Comparison of ENCODE assay signal across 1 cellular context in genomic region chr1:20198918-20199317, GRCh38.
TF ChIP-seq lines count a peak whose summit lies in the region.

No MANE protein-coding gene starts in this region.

TF ChIP-seq in K562, 482 proteins besides CTCF, POLR2A, EP300 and RAD21 (continued from another document and continues in another):
- no peak for TF ChIP-seq ZNF407 (IDR thresholded peaks at IDR 0.05; ENCODE audit: low read depth)
- no peak for TF ChIP-seq ZNF133 (CRISPR knock-in tag; IDR thresholded peaks at IDR 0.05)
- peak; percentile 84; the same call in 1 of the 2 replicates for TF ChIP-seq ZNF589 (CRISPR knock-in tag; IDR thresholded peaks at IDR 0.05; ENCODE audit: low read depth)
- no peak for TF ChIP-seq BMI1 (IDR thresholded peaks at IDR 0.05; ENCODE audit: low read length)
- TF ChIP-seq RAD51 (IDR thresholded peaks at IDR 0.05; ENCODE audit: borderline replicate concordance, low read depth) = no peak
- no peak for TF ChIP-seq ZNF699 (CRISPR knock-in tag; IDR thresholded peaks at IDR 0.05; ENCODE audit: insufficient replicate concordance)
- TF ChIP-seq NFIX (CRISPR knock-in tag; IDR thresholded peaks at IDR 0.05; ENCODE audit: low read depth) = no peak
- no peak for TF ChIP-seq KAT7 (CRISPR knock-in tag; IDR thresholded peaks at IDR 0.05; ENCODE audit: borderline replicate concordance)
- peak; percentile 70 for TF ChIP-seq MEF2D (tag; conservative IDR thresholded peaks at IDR 0.05; ENCODE audit: low read depth)
- no peak for TF ChIP-seq DLX4 (CRISPR knock-in tag; IDR thresholded peaks at IDR 0.05)
- peak in 1 of 2 experiments; percentile 38 for TF ChIP-seq AFF1 (IDR thresholded peaks at IDR 0.05; ENCODE audit: low read depth in 1 of 2, partially characterized antibody in 2 of 2)
- no peak for TF ChIP-seq OTX1 (CRISPR knock-in tag; IDR thresholded peaks at IDR 0.05)
- TF ChIP-seq PTTG1 (tag; IDR thresholded peaks at IDR 0.05; ENCODE audit: low read depth) = no peak
- TF ChIP-seq THRB (CRISPR knock-in tag; conservative IDR thresholded peaks at IDR 0.05) = no peak
- no peak for TF ChIP-seq ZNF561 (CRISPR knock-in tag; conservative IDR thresholded peaks at IDR 0.05)
- TF ChIP-seq HCFC1 (IDR thresholded peaks at IDR 0.05; ENCODE audit: low read depth, low read length) = no peak
- no peak for TF ChIP-seq BRD9 (IDR thresholded peaks at IDR 0.05; ENCODE audit: low read depth, partially characterized antibody)
- TF ChIP-seq TEAD4 (IDR thresholded peaks at IDR 0.05; ENCODE audit: low read length) = peak; percentile 97
- no peak for TF ChIP-seq TEAD4 (CRISPR knock-in tag; IDR thresholded peaks at IDR 0.05; ENCODE audit: borderline replicate concordance)
- TF ChIP-seq SMAD4 (CRISPR knock-in tag; conservative IDR thresholded peaks at IDR 0.05) = peak; percentile 94
- no peak for TF ChIP-seq SAP30 (IDR thresholded peaks at IDR 0.05; ENCODE audit: borderline replicate concordance, insufficient read depth, low read depth, low read length, poor library complexity, severe bottlenecking)
- no peak for TF ChIP-seq ZNF3 (CRISPR knock-in tag; IDR thresholded peaks at IDR 0.05)
- no peak for TF ChIP-seq ZNF586 (CRISPR knock-in tag; conservative IDR thresholded peaks at IDR 0.05)
- no peak for TF ChIP-seq ZBTB9 (CRISPR knock-in tag; IDR thresholded peaks at IDR 0.05)
- TF ChIP-seq ETS1 (conservative IDR thresholded peaks at IDR 0.05; ENCODE audit: control insufficient read depth, low read depth, low read length) = no peak
- no peak; the same call in 1 of the 2 replicates for TF ChIP-seq POLR2AphosphoS2 (IDR thresholded peaks at IDR 0.05; ENCODE audit: low read length)
- TF ChIP-seq DACH1 (IDR thresholded peaks at IDR 0.05; ENCODE audit: partially characterized antibody) = peak; percentile 28
- peak; percentile 41 to 93; a peak in 3 of 4 replicates for TF ChIP-seq SRF (CRISPR knock-in tag; IDR thresholded peaks at IDR 0.05)
- TF ChIP-seq GATAD2A (IDR thresholded peaks at IDR 0.05) = no peak
- TF ChIP-seq ZNF263 (CRISPR knock-in tag; IDR thresholded peaks at IDR 0.05; ENCODE audit: borderline replicate concordance) = no peak
- no peak for TF ChIP-seq CAMTA2 (CRISPR knock-in tag; conservative IDR thresholded peaks at IDR 0.05)
